In the genomic region with DNA sequence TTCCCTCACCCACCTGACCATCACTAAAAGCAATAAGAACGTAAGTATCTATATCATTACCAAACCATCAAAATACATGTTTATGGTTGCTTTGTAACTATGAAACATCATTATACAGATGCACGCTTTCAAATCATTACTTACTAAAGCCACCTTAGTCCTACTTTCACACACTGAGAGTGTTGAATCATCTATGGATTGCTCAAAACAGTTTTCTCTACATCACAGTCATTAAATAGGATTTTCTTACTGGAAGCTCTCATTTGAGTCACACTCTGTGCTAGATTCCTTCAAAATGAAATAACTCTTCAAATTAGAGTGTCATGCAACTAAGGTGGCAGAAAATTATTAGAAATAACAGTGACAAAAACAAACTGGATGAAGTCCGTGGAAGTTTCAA, we compare ENCODE assay signal across 19 cellular contexts.
"Had no signal": no experiment of that assay in that cellular context is flagged by ENCODE, and none has a peak within 500 bp of the region (broad histone marks: within the 10 kb centered on the region; RNA-seq: fewer than 3 reads in every experiment).

No MANE protein-coding gene starts in this region.

- H3K9me3 ChIP-seq: colonic mucosa, left ventricle myocardium inferior, lower lobe of right lung, pancreas, prostate gland had no signal

- H3K36me3 Mint-ChIP-seq: natural killer cell treated with Interleukin-12 subunit alpha and Interleukin-12 subunit beta and Interleukin-15 and Interleukin-18, amount 100 ng/mL, for 72 hours; neural progenitor cell had no signal

- H3K27ac Mint-ChIP-seq: natural killer cell treated with Interleukin-12 subunit alpha and Interleukin-12 subunit beta and Interleukin-15 and Interleukin-18, amount 100 ng/mL, for 72 hours; neural progenitor cell had no signal

- H2AFZ ChIP-seq: hepatocyte, neural progenitor cell had no signal

- H3K9ac ChIP-seq: neural progenitor cell had no signal

- H3K36me3 ChIP-seq: colonic mucosa, left ventricle myocardium inferior, lower lobe of right lung, neural progenitor cell, pancreas, prostate gland had no signal

- H3K4me3 ChIP-seq: colonic mucosa, hepatocyte, left ventricle myocardium inferior, lower lobe of right lung, neural progenitor cell, pancreas, prostate gland, skin epidermis had no signal

- H3K9me3 Mint-ChIP-seq: natural killer cell treated with Interleukin-12 subunit alpha and Interleukin-12 subunit beta and Interleukin-15 and Interleukin-18, amount 100 ng/mL, for 72 hours; neural progenitor cell had no signal

- ATAC-seq: left cardiac atrium; lower lobe of right lung; natural killer cell treated with Interleukin-12 subunit alpha and Interleukin-12 subunit beta and Interleukin-15 and Interleukin-18, amount 100 ng/mL, for 72 hours; pancreas; sciatic nerve had no signal

- H3K27ac ChIP-seq: colonic mucosa, hepatocyte, left ventricle myocardium inferior, lower lobe of right lung, neural progenitor cell, pancreas, prostate gland, skin epidermis had no signal

- H3K27me3 Mint-ChIP-seq: natural killer cell treated with Interleukin-12 subunit alpha and Interleukin-12 subunit beta and Interleukin-15 and Interleukin-18, amount 100 ng/mL, for 72 hours had no signal

- DNase-seq: colonic mucosa; dermis blood vessel endothelial cell; erythroblast; foreskin melanocyte; left cardiac atrium; left ventricle myocardium inferior; lower lobe of right lung; mesenchymal stem cell; midbrain; pancreas; stimulated activated CD4-positive, alpha-beta T cell treated with anti-CD3 and anti-CD28 coated beads, Interleukin-2, amount 100 ng/mL, for 24 hours; stimulated activated CD4-positive, alpha-beta T cell treated with anti-CD3 and anti-CD28 coated beads, Interleukin-4, amount 100 ng/mL, for 4 hours; stimulated activated naive CD4-positive, alpha-beta T cell had no signal

- H3K79me2 ChIP-seq: hepatocyte had no signal

- H3K4me1 ChIP-seq: colonic mucosa, left ventricle myocardium inferior, lower lobe of right lung, pancreas, prostate gland had no signal

- H3K27me3 ChIP-seq: colonic mucosa, hepatocyte, neural progenitor cell, pancreas had no signal

- H3K4me3 Mint-ChIP-seq: natural killer cell treated with Interleukin-12 subunit alpha and Interleukin-12 subunit beta and Interleukin-15 and Interleukin-18, amount 100 ng/mL, for 72 hours; neural progenitor cell had no signal

- H3K4me2 ChIP-seq: hepatocyte, neural progenitor cell had no signal
